In genomic region chr17:44376124-44376523, GRCh38 we compare ENCODE assay signal across 1 cellular context.
TF ChIP-seq lines count a peak whose summit lies in the region.

No MANE protein-coding gene starts in this region.

TF ChIP-seq in GM12878, 131 proteins besides CTCF, POLR2A, EP300 and RAD21:
- TF ChIP-seq E2F8 (IDR thresholded peaks at IDR 0.05; ENCODE audit: low read depth, partially characterized antibody) (no peak), STAT1 (conservative IDR thresholded peaks at IDR 0.05) (no peak), ZZZ3 (IDR thresholded peaks at IDR 0.05; ENCODE audit: control insufficient read depth, insufficient read length, low read depth) (no peak), ZBTB11 (CRISPR knock-in tag; IDR thresholded peaks at IDR 0.05) (no peak), KLF5 (IDR thresholded peaks at IDR 0.05; ENCODE audit: partially characterized antibody) (no peak), CHD4 (IDR thresholded peaks at IDR 0.05) (no peak), NFIC (IDR thresholded peaks at IDR 0.05; ENCODE audit: low read depth, low read length) (no peak), USF2 (IDR thresholded peaks at IDR 0.05; ENCODE audit: borderline replicate concordance, low read depth, low read length) (no peak), POLR2AphosphoS5 (IDR thresholded peaks at IDR 0.05; ENCODE audit: low read length) (no peak), SUPT20H (IDR thresholded peaks at IDR 0.05; ENCODE audit: borderline replicate concordance, control insufficient read depth, low read depth, low read length) (no peak)
